ENCODE assay signal across 8 cellular contexts in genomic region chr2:232838406-232838874, GRCh38. TPM values are rescaled to one million over a fixed set of nuclear protein-coding genes. Genes with fewer than 3 reads are reported as not detected.
DNase-seq lines count a peak whose midpoint lies in the region; ATAC-seq and TF ChIP-seq lines count a peak whose summit lies in the region.

No MANE protein-coding gene starts in this region.

- H3K27me3 ChIP-seq in A673 (replicated peaks; ENCODE audit: insufficient read depth, low read depth, low read length, poor library complexity) (no peaks in the 10 kb centered on the region), MM.1S (replicated peaks; ENCODE audit: insufficient read depth, low read length) (no peaks in the 10 kb centered on the region), hepatocyte (no peaks in the 10 kb centered on the region)

- peak overlapping the region; percentile 86 for H3K27ac Mint-ChIP-seq in activated CD8-positive, alpha-beta T cell treated with anti-CD3 and anti-CD28 coated beads, Interleukin-2, amount 10 ng/mL, durations not matched to agents 7 days and 5 days

- TF ChIP-seq CTCF in A673 (conservative IDR thresholded peaks at IDR 0.05; ENCODE audit: low read depth, low read length) (no peak), MM.1S (IDR thresholded peaks at IDR 0.05; ENCODE audit: low read length) (no peak), hepatocyte (IDR thresholded peaks at IDR 0.05; ENCODE audit: poor library complexity) (no peak)

- DNase-seq in A673 (ENCODE audit: low spot score), result peak; percentile 47
- DNase-seq in MM.1S, result peak; percentile 78
- peak; percentile 73 for DNase-seq in activated CD8-positive, alpha-beta T cell treated with anti-CD3 and anti-CD28 coated beads, Interleukin-2, amount 10 ng/mL, durations not matched to agents 7 days and 5 days
- DNase-seq in hepatocyte (ENCODE audit: low spot score), result peak; percentile 23
- DNase-seq in stimulated activated CD8-positive, alpha-beta memory T cell treated with anti-CD3 and anti-CD28 coated beads, Interleukin-7, amount 100 ng/mL, for 4 hours (ENCODE audit: low read depth in 2 of 2), result peak; percentile 28 to 50
- DNase-seq in HuH-7.5 (ENCODE audit: low spot score), result no peak
- DNase-seq in iPS-NIHi7 (ENCODE audit: extremely low spot score), result no peak

- no peaks in the 10 kb centered on the region for H4K20me1 ChIP-seq in MM.1S (ENCODE audit: insufficient read depth, low read length)
- peaks cover 2% of the 10 kb centered on the region for H4K20me1 ChIP-seq in hepatocyte (ENCODE audit: insufficient read depth, poor library complexity, severe bottlenecking)

- H3K9me3 ChIP-seq in A673 (ENCODE audit: low read depth, low read length, poor library complexity, severe bottlenecking) (no peaks in the 10 kb centered on the region), MM.1S (replicated peaks; ENCODE audit: insufficient read depth, low read length) (no peaks in the 10 kb centered on the region), hepatocyte (ENCODE audit: low read depth) (no peaks in the 10 kb centered on the region)

- CTCF ChIA-PET in A673 (lab: Charles Lee), result no interaction called here
- CTCF ChIA-PET in activated CD8-positive, alpha-beta T cell treated with anti-CD3 and anti-CD28 coated beads, Interleukin-2, amount 10 ng/mL, durations not matched to agents 7 days and 5 days (lab: Charles Lee), result no interaction called here

- H3K4me2 ChIP-seq in MM.1S (ENCODE audit: low read depth, low read length) (peak overlapping the region; percentile 52), hepatocyte (no peak overlapping the region)

- WGBS in hepatocyte (ENCODE audit: low lambda C conversion rate, missing lambda C conversion rate), result 84% methylated on average over 2 of the region's 2 CpGs

- H3K27me3 Mint-ChIP-seq in activated CD8-positive, alpha-beta T cell treated with anti-CD3 and anti-CD28 coated beads, Interleukin-2, amount 10 ng/mL, durations not matched to agents 7 days and 5 days (ENCODE audit: low read depth), result no peaks in the 10 kb centered on the region

- peaks cover 10% of the 10 kb centered on the region for H3F3A ChIP-seq in MM.1S (ENCODE audit: insufficient read depth, low read length)

- intact Hi-C loops in A673 (cut with micrococcal nuclease; ENCODE audit: unreplicated experiment), result no loop called here

- H3K36me3 Mint-ChIP-seq in activated CD8-positive, alpha-beta T cell treated with anti-CD3 and anti-CD28 coated beads, Interleukin-2, amount 10 ng/mL, durations not matched to agents 7 days and 5 days (ENCODE audit: low read depth), result peaks cover 70% of the 10 kb centered on the region

- H3K4me3 Mint-ChIP-seq in activated CD8-positive, alpha-beta T cell treated with anti-CD3 and anti-CD28 coated beads, Interleukin-2, amount 10 ng/mL, durations not matched to agents 7 days and 5 days, result peak overlapping the region; percentile 25

- POLR2A ChIA-PET in A673 (lab: Charles Lee; ENCODE audit: low non-redundant PET), result no interaction called here
- POLR2A ChIA-PET in activated CD8-positive, alpha-beta T cell treated with anti-CD3 and anti-CD28 coated beads, Interleukin-2, amount 10 ng/mL, durations not matched to agents 7 days and 5 days (lab: Charles Lee), result no interaction called here

- no peaks in the 10 kb centered on the region for H3K9me3 Mint-ChIP-seq in activated CD8-positive, alpha-beta T cell treated with anti-CD3 and anti-CD28 coated beads, Interleukin-2, amount 10 ng/mL, durations not matched to agents 7 days and 5 days (ENCODE audit: insufficient read depth)

- no peak overlapping the region for H3K27ac ChIP-seq in A673 (ENCODE audit: low read depth, low read length, poor library complexity, severe bottlenecking)
- peak overlapping the region; percentile 65; the same call in 1 of the 2 replicates for H3K27ac ChIP-seq in MM.1S (ENCODE audit: low read length)
- peak overlapping the region; percentile 11 for H3K27ac ChIP-seq in hepatocyte

- no peak overlapping the region for H3K9ac ChIP-seq in MM.1S (ENCODE audit: low read length)

- no TSS peak for BruUV-seq in A673 (replicated peaks; lab: Mats Ljungman, UMichigan)

- H3K4me1 ChIP-seq in A673 (ENCODE audit: insufficient read depth, low read length, poor library complexity, severe bottlenecking) (peaks cover 20% of the 10 kb centered on the region), MM.1S (ENCODE audit: low read length) (peaks cover 25% of the 10 kb centered on the region), hepatocyte (ENCODE audit: insufficient read depth) (no peaks in the 10 kb centered on the region)

- H3K36me3 ChIP-seq in A673 (ENCODE audit: insufficient read depth, low read length, poor library complexity, severe bottlenecking) (peaks cover 56% of the 10 kb centered on the region), MM.1S (replicated peaks; ENCODE audit: insufficient read depth, low read length) (no peaks in the 10 kb centered on the region; the same call in 1 of the 2 replicates), hepatocyte (replicated peaks; ENCODE audit: insufficient read depth, low read depth) (no peaks in the 10 kb centered on the region)

- peaks cover 34% of the 10 kb centered on the region for H3K4me1 Mint-ChIP-seq in activated CD8-positive, alpha-beta T cell treated with anti-CD3 and anti-CD28 coated beads, Interleukin-2, amount 10 ng/mL, durations not matched to agents 7 days and 5 days (ENCODE audit: low read depth)

- no peak overlapping the region for H2AFZ ChIP-seq in MM.1S (ENCODE audit: low read length)
- no peak overlapping the region for H2AFZ ChIP-seq in hepatocyte

- ATAC-seq in GM21360 (IDR thresholded peaks at IDR 0.05; ENCODE audit: unreplicated experiment), result peak; percentile 46
- peak; percentile 96 for ATAC-seq in activated CD8-positive, alpha-beta T cell treated with anti-CD3 and anti-CD28 coated beads, Interleukin-2, amount 10 ng/mL, durations not matched to agents 7 days and 5 days

- H3K79me2 ChIP-seq in MM.1S (ENCODE audit: low read length) (peaks cover 23% of the 10 kb centered on the region), hepatocyte (no peaks in the 10 kb centered on the region)

- H3K4me3 ChIP-seq in A673 (ENCODE audit: low read depth, low read length, poor library complexity, severe bottlenecking), result no peak overlapping the region
- no peak overlapping the region for H3K4me3 ChIP-seq in MM.1S (ENCODE audit: low read length)
- no peak overlapping the region for H3K4me3 ChIP-seq in hepatocyte

- H3K9me2 ChIP-seq in MM.1S (replicated peaks; ENCODE audit: insufficient read depth, low read length) (no peaks in the 10 kb centered on the region), hepatocyte (replicated peaks; ENCODE audit: insufficient read depth) (no peaks in the 10 kb centered on the region)

RNA-seq across cellular contexts. Expression of gene SNORC, which starts 31.6 kb away (rescaled TPM):
- total RNA-seq in A673 (2021) (4.6 and 4.7 TPM in 2 replicates), hepatocyte (1.4 and 2.2 TPM in 2 replicates)
- total RNA-seq in activated CD8-positive, alpha-beta T cell treated with anti-CD3 and anti-CD28 coated beads, Interleukin-2, amount 10 ng/mL, durations not matched to agents 7 days and 5 days, result 1 to 10 TPM in 1 of 2 experiments, under 1 TPM in 1; 0.99 to 2.2 TPM
- polyA plus RNA-seq in hepatocyte, result 5.9 and 7.5 TPM in 2 replicates

Comparison
In these comparisons a context has a peak if more than half of its experiments do, and no peak if none do; other contexts are left out.
1. DNase-seq: peak in A673 (single experiment), MM.1S (single experiment), activated CD8-positive, alpha-beta T cell treated with anti-CD3 and anti-CD28 coated beads, Interleukin-2, amount 10 ng/mL, durations not matched to agents 7 days and 5 days (single experiment), hepatocyte (single experiment) and stimulated activated CD8-positive, alpha-beta memory T cell treated with anti-CD3 and anti-CD28 coated beads, Interleukin-7, amount 100 ng/mL, for 4 hours (2 of 2); none in HuH-7.5 (single experiment) and iPS-NIHi7 (single experiment).